ENCODE assay signal across 1 cellular context in the genomic region with DNA sequence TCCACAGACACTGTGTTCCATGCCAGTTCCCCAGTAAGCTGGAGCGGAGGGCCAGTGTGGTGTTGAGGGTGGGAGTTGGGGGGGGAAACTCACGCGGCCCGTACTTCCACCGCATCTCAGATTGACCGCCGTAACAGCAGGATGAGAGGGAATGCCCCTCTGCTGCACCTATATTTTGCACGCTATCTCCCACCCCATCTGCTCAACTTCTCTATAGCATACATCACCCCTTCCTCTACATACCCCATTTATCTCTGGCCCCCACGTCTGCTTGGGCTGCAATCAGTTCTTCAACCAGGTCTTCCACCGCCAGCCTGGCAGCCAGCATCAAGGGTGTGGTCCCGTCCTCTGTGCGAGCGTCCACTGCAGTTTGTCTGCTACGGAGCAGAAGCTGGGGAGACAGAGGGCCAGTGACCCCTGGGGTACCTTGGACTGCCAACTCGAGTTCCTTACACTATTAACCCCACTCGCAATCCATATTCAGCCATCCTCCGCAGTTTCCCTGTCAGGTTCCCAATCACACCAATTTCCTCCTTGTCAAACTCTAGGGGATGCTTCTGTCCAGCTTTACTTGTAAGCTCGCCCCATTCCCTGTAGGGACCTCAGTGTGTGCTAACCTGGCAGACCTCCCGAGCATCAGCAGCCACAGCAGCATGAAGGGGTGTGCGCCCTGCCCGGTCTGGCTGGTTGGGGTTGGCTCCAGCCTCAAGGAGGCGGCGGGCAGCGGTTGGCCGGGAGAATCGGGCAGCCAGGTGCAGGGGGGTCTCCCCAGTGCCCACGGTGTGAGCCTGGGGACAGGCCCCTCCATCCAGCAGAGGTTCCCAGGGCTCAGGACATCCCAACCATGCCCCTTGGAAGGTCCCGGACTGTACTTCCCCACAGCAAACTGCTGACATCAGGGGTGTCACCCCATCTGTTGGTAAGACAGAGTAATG.
A peak's percentile ranks its signal among the peaks of the same experiment; 100 is the strongest.
TF ChIP-seq lines count a peak whose summit lies in the region.

No MANE protein-coding gene starts in this region.

TF ChIP-seq in K562, 482 proteins besides CTCF, POLR2A, EP300 and RAD21 (continued from another document):
- TF ChIP-seq SMARCA4 (IDR thresholded peaks at IDR 0.05) (0 out of 2 replicates have a peak, but pooled peaks have one; percentile 7), MAFF (IDR thresholded peaks at IDR 0.05; ENCODE audit: low read length) (0 out of 2 replicates have a peak, but pooled peaks have one; percentile 15), C11orf30 (IDR thresholded peaks at IDR 0.05; ENCODE audit: low read depth) (peak; percentile 18; the same call in 1 of the 2 replicates), PYGO2 (tag; IDR thresholded peaks at IDR 0.05) (peak; percentile 18; the same call in 1 of the 2 replicates), SMAD2 (IDR thresholded peaks at IDR 0.05; ENCODE audit: low read depth, low read length) (no peak), CREB1 (IDR thresholded peaks at IDR 0.05) (no peak), CREB1 (CRISPR knock-in tag; IDR thresholded peaks at IDR 0.05) (0 out of 2 replicates have a peak, but pooled peaks have one; percentile 17), NCOA2 (IDR thresholded peaks at IDR 0.05; ENCODE audit: partially characterized antibody in 2 of 2) (no peak), BCOR (IDR thresholded peaks at IDR 0.05) (peak; percentile 7; the same call in 1 of the 2 replicates), ZNF24 (IDR thresholded peaks at IDR 0.05) (0 out of 2 replicates have a peak, but pooled peaks have one; percentile 47), CTBP1 (IDR thresholded peaks at IDR 0.05; ENCODE audit: borderline replicate concordance) (0 out of 2 replicates have a peak, but pooled peaks have one; percentile 9), MEF2D (tag; conservative IDR thresholded peaks at IDR 0.05; ENCODE audit: low read depth) (0 out of 2 replicates have a peak, but pooled peaks have one; percentile 44), GTF2E2 (tag; IDR thresholded peaks at IDR 0.05) (0 out of 2 replicates have a peak, but pooled peaks have one; percentile 81), RBM34 (IDR thresholded peaks at IDR 0.05; ENCODE audit: borderline replicate concordance, insufficient read depth, low read length) (no peak), MCM5 (IDR thresholded peaks at IDR 0.05; ENCODE audit: low read depth) (no peak)
- TF ChIP-seq, protein P1, sequence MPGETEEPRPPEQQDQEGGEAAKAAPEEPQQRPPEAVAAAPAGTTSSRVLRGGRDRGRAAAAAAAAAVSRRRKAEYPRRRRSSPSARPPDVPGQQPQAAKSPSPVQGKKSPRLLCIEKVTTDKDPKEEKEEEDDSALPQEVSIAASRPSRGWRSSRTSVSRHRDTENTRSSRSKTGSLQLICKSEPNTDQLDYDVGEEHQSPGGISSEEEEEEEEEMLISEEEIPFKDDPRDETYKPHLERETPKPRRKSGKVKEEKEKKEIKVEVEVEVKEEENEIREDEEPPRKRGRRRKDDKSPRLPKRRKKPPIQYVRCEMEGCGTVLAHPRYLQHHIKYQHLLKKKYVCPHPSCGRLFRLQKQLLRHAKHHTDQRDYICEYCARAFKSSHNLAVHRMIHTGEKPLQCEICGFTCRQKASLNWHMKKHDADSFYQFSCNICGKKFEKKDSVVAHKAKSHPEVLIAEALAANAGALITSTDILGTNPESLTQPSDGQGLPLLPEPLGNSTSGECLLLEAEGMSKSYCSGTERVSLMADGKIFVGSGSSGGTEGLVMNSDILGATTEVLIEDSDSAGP (CRISPR knock-in tag; IDR thresholded peaks at IDR 0.05) = peak; percentile 12; the same call in 1 of the 2 replicates
- TF ChIP-seq, protein P2, sequence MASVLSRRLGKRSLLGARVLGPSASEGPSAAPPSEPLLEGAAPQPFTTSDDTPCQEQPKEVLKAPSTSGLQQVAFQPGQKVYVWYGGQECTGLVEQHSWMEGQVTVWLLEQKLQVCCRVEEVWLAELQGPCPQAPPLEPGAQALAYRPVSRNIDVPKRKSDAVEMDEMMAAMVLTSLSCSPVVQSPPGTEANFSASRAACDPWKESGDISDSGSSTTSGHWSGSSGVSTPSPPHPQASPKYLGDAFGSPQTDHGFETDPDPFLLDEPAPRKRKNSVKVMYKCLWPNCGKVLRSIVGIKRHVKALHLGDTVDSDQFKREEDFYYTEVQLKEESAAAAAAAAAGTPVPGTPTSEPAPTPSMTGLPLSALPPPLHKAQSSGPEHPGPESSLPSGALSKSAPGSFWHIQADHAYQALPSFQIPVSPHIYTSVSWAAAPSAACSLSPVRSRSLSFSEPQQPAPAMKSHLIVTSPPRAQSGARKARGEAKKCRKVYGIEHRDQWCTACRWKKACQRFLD (CRISPR knock-in tag; IDR thresholded peaks at IDR 0.05) = peak; percentile 50; the same call in 1 of the 2 replicates
